1 cellular context compared by ENCODE assay signal in genomic region chr5:178204205-178205009, GRCh38.
TF ChIP-seq lines count a peak whose summit lies in the region.

Gene HNRNPAB (plus strand): TSS chr5:178204533. CDS start chr5:178204838, 305 bp downstream.

TF ChIP-seq in K562, 482 proteins besides CTCF, POLR2A, EP300 and RAD21 (continued from another document and continues in another):
- TF ChIP-seq MGA (IDR thresholded peaks at IDR 0.05) (peak; percentile 71), ZBTB33 (CRISPR knock-in tag; IDR thresholded peaks at IDR 0.05) (peak; percentile 36; the same call in 1 of the 2 replicates), TCFL5 (CRISPR knock-in tag; conservative IDR thresholded peaks at IDR 0.05) (no peak), ZNF586 (CRISPR knock-in tag; conservative IDR thresholded peaks at IDR 0.05) (no peak), VEZF1 (CRISPR knock-in tag; IDR thresholded peaks at IDR 0.05) (no peak), SMARCC2 (IDR thresholded peaks at IDR 0.05; ENCODE audit: low read depth) (no peak), ZNF583 (CRISPR knock-in tag; IDR thresholded peaks at IDR 0.05) (no peak), MXI1 (IDR thresholded peaks at IDR 0.05; ENCODE audit: low read depth, low read length) (peak; percentile 61; the same call in 1 of the 2 replicates), POLR2G (IDR thresholded peaks at IDR 0.05; ENCODE audit: low read depth, low read length) (peak; percentile 100), NCOA2 (IDR thresholded peaks at IDR 0.05; ENCODE audit: partially characterized antibody in 2 of 2) (no peak), PHTF2 (CRISPR knock-in tag; IDR thresholded peaks at IDR 0.05) (no peak), HDAC2 (IDR thresholded peaks at IDR 0.05) (no peak), ZNF407 (IDR thresholded peaks at IDR 0.05; ENCODE audit: low read depth) (no peak), SRSF3 (IDR thresholded peaks at IDR 0.05; ENCODE audit: insufficient read depth, low read length) (no peak), ETS2 (tag; IDR thresholded peaks at IDR 0.05; ENCODE audit: borderline replicate concordance, poor library complexity, severe bottlenecking) (no peak), NFRKB (IDR thresholded peaks at IDR 0.05; ENCODE audit: low read depth) (peak; percentile 78), HNRNPK (IDR thresholded peaks at IDR 0.05; ENCODE audit: low read depth, low read length, poor library complexity, severe bottlenecking) (no peak), PURB (CRISPR knock-in tag; IDR thresholded peaks at IDR 0.05; ENCODE audit: low read depth) (no peak), SLC30A9 (CRISPR knock-in tag; IDR thresholded peaks at IDR 0.05) (no peak), SUPT5H (IDR thresholded peaks at IDR 0.05) (peak; percentile 100), ESRRA (IDR thresholded peaks at IDR 0.05; ENCODE audit: borderline replicate concordance, low read depth) (no peak), HMG20B (CRISPR knock-in tag; IDR thresholded peaks at IDR 0.05) (no peak), CEBPG (CRISPR knock-in tag; IDR thresholded peaks at IDR 0.05) (no peak), CEBPG (tag; conservative IDR thresholded peaks at IDR 0.05 in 1 of 2, IDR thresholded peaks at IDR 0.05 in 1 of 2) (no peak), RFX5 (IDR thresholded peaks at IDR 0.05; ENCODE audit: low read depth, low read length) (no peak)
